In genomic region chr14:52063107-52063506, GRCh38 we compare ENCODE assay signal across 15 cellular contexts. TPM values are rescaled to one million over a fixed set of nuclear protein-coding genes. Genes with fewer than 3 reads are reported as not detected.
DNase-seq lines count a peak whose midpoint lies in the region; ATAC-seq and TF ChIP-seq lines count a peak whose summit lies in the region.
"Had no signal": no experiment of that assay in that cellular context is flagged by ENCODE, and none has a peak within 500 bp of the region (broad histone marks: within the 10 kb centered on the region; RNA-seq: fewer than 3 reads in every experiment).

No MANE protein-coding gene starts in this region.

- H3K4me3 ChIP-seq in GM23248 (no peak overlapping the region), fibroblast of mammary gland (ENCODE audit: control insufficient read depth, low read depth, low read length) (no peak overlapping the region), stomach smooth muscle (ENCODE audit: low read length in 2 of 2) (peak overlapping the region; percentile 22 to 35)
- H3K4me3 ChIP-seq: esophagus squamous epithelium had no signal

- no peak overlapping the region for H2AFZ ChIP-seq in GM23248

- H3K9me3 ChIP-seq in GM23248 (ENCODE audit: low read depth) (no peaks in the 10 kb centered on the region), stomach smooth muscle (ENCODE audit: control insufficient read depth in 2 of 2, low read length in 2 of 2) (no peaks in the 10 kb centered on the region)
- H3K9me3 ChIP-seq: esophagus squamous epithelium, neutrophil had no signal

- 46 to 54% methylated on average over 2 of the region's 2 CpGs for WGBS in GM23248 (ENCODE audit: low coverage in 1 of 2, low lambda C conversion rate in 2 of 2, missing lambda C conversion rate in 2 of 2), 2 experiments

- H3K27ac ChIP-seq in GM23248 (no peak overlapping the region), stomach smooth muscle (ENCODE audit: low read length) (peak overlapping the region; percentile 79)
- H3K27ac ChIP-seq: neutrophil had no signal

- H3K4me2 ChIP-seq in GM23248 (ENCODE audit: unreplicated experiment): peak overlapping the region; percentile 3

- no peak for ATAC-seq in HG03196 (IDR thresholded peaks at IDR 0.05; ENCODE audit: unreplicated experiment)

- in situ Hi-C loops in GM23248 (cut with MboI) (no loop called here), GM13976 (cut with MboI; ENCODE audit: low sequenced_read_pairs, unreplicated experiment) (no loop called here)

- H3K9me2 ChIP-seq in GM23248 (ENCODE audit: insufficient read depth): 0 out of 2 replicates have a peak, but pooled peaks cover 4% of the 10 kb centered on the region

- peaks cover 25% of the 10 kb centered on the region for H3K79me2 ChIP-seq in GM23248 (ENCODE audit: insufficient read depth)

- H3K36me3 ChIP-seq in GM23248 (ENCODE audit: low read depth) (no peaks in the 10 kb centered on the region), stomach smooth muscle (ENCODE audit: control insufficient read depth in 2 of 2, insufficient read depth in 2 of 2, low read length in 2 of 2) (peaks cover 3 to 11% of the 10 kb centered on the region in 2 donors)
- H3K36me3 ChIP-seq: esophagus squamous epithelium, neutrophil had no signal

- peak; percentile 55 for DNase-seq in GM23248
- peak; percentile 34 for DNase-seq in fibroblast of mammary gland (ENCODE audit: low read depth)
- peak; percentile 97 for DNase-seq in islet precursor cell
- DNase-seq in putamen (ENCODE audit: low spot score): no peak
- DNase-seq in GM13976 (ENCODE audit: low spot score): no peak
- DNase-seq: activated naive CD8-positive, alpha-beta T cell treated with anti-CD3 and anti-CD28 coated beads, Interleukin-2, amount 50 U/mL, for 24 hours; esophagus squamous epithelium; Kasumi-1; NCI-H1105; NCI-H526; SHP77 treated with DMSO at 0.1 percent for 48 hours; stimulated activated naive CD8-positive, alpha-beta T cell treated with anti-CD3 and anti-CD28 coated beads, Interleukin-15, Interleukin-2, amounts not matched to agents 100 U/mL and 50 U/mL, for 24 hours had no signal

- no peaks in the 10 kb centered on the region for H3K27me3 ChIP-seq in GM23248 (replicated peaks; ENCODE audit: insufficient read depth)
- no peaks in the 10 kb centered on the region for H3K27me3 ChIP-seq in stomach smooth muscle (ENCODE audit: control insufficient read depth in 1 of 2, insufficient read depth in 2 of 2, low read length in 2 of 2)

- TF ChIP-seq CTCF in fibroblast of mammary gland (conservative IDR thresholded peaks at IDR 0.05; ENCODE audit: control insufficient read depth, insufficient read depth, low read depth, low read length) (no peak), GM13976 (IDR thresholded peaks at IDR 0.05; ENCODE audit: borderline replicate concordance, control extremely low read depth, extremely low read depth, insufficient read depth, missing control alignments) (no peak)

- H4K20me1 ChIP-seq in GM23248 (ENCODE audit: insufficient read depth): no peaks in the 10 kb centered on the region

- H3F3A ChIP-seq in GM23248 (ENCODE audit: insufficient read depth): peaks cover 2% of the 10 kb centered on the region; the same call in 1 of the 2 replicates

- H3K4me1 ChIP-seq in GM23248 (ENCODE audit: insufficient read depth) (peaks cover 29% of the 10 kb centered on the region), stomach smooth muscle (ENCODE audit: control insufficient read depth, insufficient read depth, low read length) (peaks cover 63% of the 10 kb centered on the region)

- H3K9ac ChIP-seq in GM23248 (no peak overlapping the region), stomach smooth muscle (ENCODE audit: low read length in 2 of 2) (no peak overlapping the region)

RNA-seq across cellular contexts. Expression of gene NID2, which starts 5.8 kb away (rescaled TPM):
- total RNA-seq in GM23248 (2014; rRNA removed; shearing (Covaris generic)): 59.8 and 66.6 TPM in 2 replicates
- polyA plus RNA-seq in GM23248 (2016; fragmentation: Nextera tagmentation; extraction: Ambion mirVana): 39.8 and 40.0 TPM in 2 replicates

Comparison
In these comparisons a context has a peak if more than half of its experiments do, and no peak if none do; other contexts are left out.
1. DNase-seq: peak in GM23248 (single experiment), fibroblast of mammary gland (single experiment) and islet precursor cell (single experiment); none in putamen (single experiment) and GM13976 (single experiment).
2. H3K4me3 ChIP-seq: peak in stomach smooth muscle (2 of 2); none in GM23248 (single experiment) and fibroblast of mammary gland (single experiment).